1 cellular context compared by ENCODE assay signal in the genomic region with DNA sequence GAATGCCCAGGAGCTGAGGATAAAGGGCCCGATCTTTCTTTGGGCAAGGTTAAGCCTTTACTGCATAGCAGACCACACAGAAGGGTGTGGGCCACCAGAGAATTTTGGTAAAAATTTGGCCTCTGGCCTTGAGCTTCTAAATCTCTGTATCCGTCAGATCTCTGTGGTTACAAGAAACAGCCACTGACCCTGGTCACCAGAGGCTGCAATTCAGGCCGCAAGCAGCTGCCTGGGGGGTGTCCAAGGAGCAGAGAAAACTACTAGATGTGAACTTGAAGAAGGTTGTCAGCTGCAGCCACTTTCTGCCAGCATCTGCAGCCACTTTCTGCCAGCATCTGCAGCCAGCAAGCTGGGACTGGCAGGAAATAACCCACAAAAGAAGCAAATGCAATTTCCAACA.
A peak's percentile ranks its signal among the peaks of the same experiment; 100 is the strongest.
TF ChIP-seq lines count a peak whose summit lies in the region.

No MANE protein-coding gene starts in this region.

TF ChIP-seq in HepG2, 621 proteins besides CTCF, POLR2A, EP300 and RAD21:
- TF ChIP-seq NKX3-1 (CRISPR knock-in tag; IDR thresholded peaks at IDR 0.05) = no peak
- no peak for TF ChIP-seq ZNF878 (CRISPR knock-in tag; IDR thresholded peaks at IDR 0.05)
- 0 out of 2 replicates have a peak, but pooled peaks have one; percentile 4 for TF ChIP-seq POLR2G (IDR thresholded peaks at IDR 0.05; ENCODE audit: low read depth, low read length)
- TF ChIP-seq, protein P1, sequence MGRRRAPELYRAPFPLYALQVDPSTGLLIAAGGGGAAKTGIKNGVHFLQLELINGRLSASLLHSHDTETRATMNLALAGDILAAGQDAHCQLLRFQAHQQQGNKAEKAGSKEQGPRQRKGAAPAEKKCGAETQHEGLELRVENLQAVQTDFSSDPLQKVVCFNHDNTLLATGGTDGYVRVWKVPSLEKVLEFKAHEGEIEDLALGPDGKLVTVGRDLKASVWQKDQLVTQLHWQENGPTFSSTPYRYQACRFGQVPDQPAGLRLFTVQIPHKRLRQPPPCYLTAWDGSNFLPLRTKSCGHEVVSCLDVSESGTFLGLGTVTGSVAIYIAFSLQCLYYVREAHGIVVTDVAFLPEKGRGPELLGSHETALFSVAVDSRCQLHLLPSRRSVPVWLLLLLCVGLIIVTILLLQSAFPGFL (CRISPR knock-in tag; IDR thresholded peaks at IDR 0.05) = no peak
